Comparison of ENCODE assay signal across 16 cellular contexts in the genomic region with DNA sequence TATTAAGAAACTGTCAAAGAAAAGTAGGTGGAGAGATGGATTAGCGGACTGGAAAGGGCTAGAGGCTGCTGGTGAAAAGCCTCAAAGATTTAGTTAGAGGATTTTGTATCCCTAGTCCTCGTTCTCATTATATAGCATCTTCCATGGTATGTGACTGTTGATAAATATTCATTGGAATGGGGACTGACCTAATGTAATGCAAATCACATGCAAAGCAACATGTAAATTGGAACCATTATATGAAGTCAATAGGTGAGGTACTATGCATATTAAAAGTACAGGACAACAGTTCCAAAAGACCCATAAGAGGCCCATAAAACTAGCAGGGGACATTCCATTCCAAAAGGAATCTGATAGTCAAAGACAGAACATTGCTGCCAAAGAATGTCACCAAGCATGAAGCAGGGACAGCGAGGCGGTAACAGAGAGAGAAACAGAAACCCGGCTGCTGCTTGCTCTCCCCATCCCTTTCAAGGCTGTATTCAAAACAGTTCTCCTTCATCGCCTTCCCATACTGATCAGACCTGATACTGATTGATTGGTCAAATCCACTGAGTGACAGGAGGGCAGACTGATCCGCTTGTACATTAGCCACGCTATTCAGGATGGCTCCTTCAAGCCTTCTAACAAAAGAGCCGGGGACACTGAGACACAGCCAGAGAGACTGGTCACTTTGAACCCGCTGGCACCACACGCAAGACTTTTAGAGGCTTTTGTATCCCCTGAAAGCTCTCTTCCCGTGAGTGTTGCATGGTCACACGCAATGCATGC. TPM values are rescaled to one million over a fixed set of nuclear protein-coding genes. Genes with fewer than 3 reads are reported as not detected.
"Had no signal": no experiment of that assay in that cellular context is flagged by ENCODE, and none has a peak within 500 bp of the region (broad histone marks: within the 10 kb centered on the region; RNA-seq: fewer than 3 reads in every experiment).

No MANE protein-coding gene starts in this region.

- H3K27ac ChIP-seq: esophagus squamous epithelium, VCaP had no signal

- H3K36me3 Mint-ChIP-seq: activated CD4-positive, alpha-beta memory T cell treated with anti-CD3 and anti-CD28 coated beads for 36 hours; activated CD8-positive, alpha-beta memory T cell treated with anti-CD3 and anti-CD28 coated beads, Interleukin-2, amount 10 ng/mL, durations not matched to agents 7 days and 5 days; activated naive CD4-positive, alpha-beta T cell treated with anti-CD3 and anti-CD28 coated beads, Interleukin-2, amount 10 ng/mL, durations not matched to agents 7 days and 5 days; stimulated activated memory B cell treated with anti-CD40 and anti-IgM and Interleukin-4, amounts not matched to agents 10 μg/mL and 1 μg/mL and 100 μg/mL, for 72 hours had no signal

- H3K4me3 ChIP-seq: esophagus squamous epithelium, mucosa of descending colon had no signal

- H3K4me1 Mint-ChIP-seq: activated CD4-positive, alpha-beta T cell treated with anti-CD3 and anti-CD28 coated beads for 36 hours; activated CD8-positive, alpha-beta memory T cell treated with anti-CD3 and anti-CD28 coated beads, Interleukin-2, amount 10 ng/mL, durations not matched to agents 7 days and 5 days; activated naive CD4-positive, alpha-beta T cell treated with anti-CD3 and anti-CD28 coated beads, Interleukin-2, amount 10 ng/mL, durations not matched to agents 7 days and 5 days; naive thymus-derived CD4-positive, alpha-beta T cell; stimulated activated memory B cell treated with anti-CD40 and anti-IgM and Interleukin-4, amounts not matched to agents 10 μg/mL and 1 μg/mL and 100 μg/mL, for 72 hours had no signal

- H3K9me3 Mint-ChIP-seq: activated CD4-positive, alpha-beta memory T cell treated with anti-CD3 and anti-CD28 coated beads for 36 hours; activated naive CD4-positive, alpha-beta T cell treated with anti-CD3 and anti-CD28 coated beads, Interleukin-2, amount 10 ng/mL, durations not matched to agents 7 days and 5 days had no signal

- H3K9me3 ChIP-seq: esophagus squamous epithelium, mucosa of descending colon had no signal

- DNase-seq: activated CD4-positive, alpha-beta memory T cell treated with anti-CD3 and anti-CD28 coated beads for 36 hours; activated CD4-positive, alpha-beta T cell treated with anti-CD3 and anti-CD28 coated beads for 36 hours; activated CD8-positive, alpha-beta memory T cell treated with anti-CD3 and anti-CD28 coated beads, Interleukin-2, amount 10 ng/mL, durations not matched to agents 7 days and 5 days; activated naive CD4-positive, alpha-beta T cell treated with anti-CD3 and anti-CD28 coated beads, Interleukin-2, amount 10 ng/mL, durations not matched to agents 7 days and 5 days; activated T-cell treated with anti-CD3 and anti-CD28 coated beads, Interleukin-2, amount 50 U/mL, for 24 hours; esophagus squamous epithelium; foreskin fibroblast; hippocampal formation; mucosa of descending colon; naive thymus-derived CD4-positive, alpha-beta T cell; stimulated activated CD4-positive, alpha-beta T cell treated with anti-CD3 and anti-CD28 coated beads, Interleukin-2, amount 100 ng/mL, for 48 hours had no signal

- H3K36me3 ChIP-seq: esophagus squamous epithelium had no signal

- H3K4me1 ChIP-seq: esophagus squamous epithelium had no signal

- H3K27ac Mint-ChIP-seq: activated CD4-positive, alpha-beta memory T cell treated with anti-CD3 and anti-CD28 coated beads for 36 hours; activated CD4-positive, alpha-beta T cell treated with anti-CD3 and anti-CD28 coated beads for 36 hours; activated CD8-positive, alpha-beta memory T cell treated with anti-CD3 and anti-CD28 coated beads, Interleukin-2, amount 10 ng/mL, durations not matched to agents 7 days and 5 days; activated naive CD4-positive, alpha-beta T cell treated with anti-CD3 and anti-CD28 coated beads, Interleukin-2, amount 10 ng/mL, durations not matched to agents 7 days and 5 days; activated T-cell treated with anti-CD3 and anti-CD28 coated beads, Interleukin-2, amount 50 U/mL, for 24 hours; naive thymus-derived CD4-positive, alpha-beta T cell; stimulated activated memory B cell treated with anti-CD40 and anti-IgM and Interleukin-4, amounts not matched to agents 10 μg/mL and 1 μg/mL and 100 μg/mL, for 72 hours had no signal

- H3K4me3 Mint-ChIP-seq: activated CD4-positive, alpha-beta memory T cell treated with anti-CD3 and anti-CD28 coated beads for 36 hours; activated CD4-positive, alpha-beta T cell treated with anti-CD3 and anti-CD28 coated beads for 36 hours; activated CD8-positive, alpha-beta memory T cell treated with anti-CD3 and anti-CD28 coated beads, Interleukin-2, amount 10 ng/mL, durations not matched to agents 7 days and 5 days; activated naive CD4-positive, alpha-beta T cell treated with anti-CD3 and anti-CD28 coated beads, Interleukin-2, amount 10 ng/mL, durations not matched to agents 7 days and 5 days; activated T-cell treated with anti-CD3 and anti-CD28 coated beads, Interleukin-2, amount 50 U/mL, for 24 hours; naive thymus-derived CD4-positive, alpha-beta T cell; stimulated activated memory B cell treated with anti-CD40 and anti-IgM and Interleukin-4, amounts not matched to agents 10 μg/mL and 1 μg/mL and 100 μg/mL, for 72 hours had no signal

- H3K27me3 Mint-ChIP-seq: activated CD4-positive, alpha-beta T cell treated with anti-CD3 and anti-CD28 coated beads for 36 hours; activated CD8-positive, alpha-beta memory T cell treated with anti-CD3 and anti-CD28 coated beads, Interleukin-2, amount 10 ng/mL, durations not matched to agents 7 days and 5 days; activated naive CD4-positive, alpha-beta T cell treated with anti-CD3 and anti-CD28 coated beads, Interleukin-2, amount 10 ng/mL, durations not matched to agents 7 days and 5 days; activated T-cell treated with anti-CD3 and anti-CD28 coated beads, Interleukin-2, amount 50 U/mL, for 24 hours; stimulated activated memory B cell treated with anti-CD40 and anti-IgM and Interleukin-4, amounts not matched to agents 10 μg/mL and 1 μg/mL and 100 μg/mL, for 72 hours had no signal

RNA-seq across cellular contexts. Expression of a gene that starts 44.6 kb away (rescaled TPM):
- total RNA-seq: activated CD4-positive, alpha-beta memory T cell treated with anti-CD3 and anti-CD28 coated beads for 36 hours; activated CD4-positive, alpha-beta T cell treated with anti-CD3 and anti-CD28 coated beads for 36 hours; activated CD8-positive, alpha-beta memory T cell treated with anti-CD3 and anti-CD28 coated beads, Interleukin-2, amount 10 ng/mL, durations not matched to agents 7 days and 5 days; endothelial cell of umbilical vein; lung microvascular endothelial cell; naive thymus-derived CD4-positive, alpha-beta T cell; T-helper 1 cell treated with Interleukin-12 subunit alpha and Interleukin-12 subunit beta and Interleukin-4 antibody, amounts not matched to agents 30 ng/mL and 1 ng/mL, for 36 hours had no signal
- polyA plus RNA-seq: endothelial cell of umbilical vein; naive thymus-derived CD4-positive, alpha-beta T cell had no signal
